ENCODE assay signal across 29 cellular contexts in genomic region chr5:61504143-61504542, GRCh38.
DNase-seq lines count a peak whose midpoint lies in the region; ATAC-seq, FAIRE-seq and TF ChIP-seq lines count a peak whose summit lies in the region.
"Had no signal": no experiment of that assay in that cellular context is flagged by ENCODE, and none has a peak within 500 bp of the region (broad histone marks: within the 10 kb centered on the region; RNA-seq: fewer than 3 reads in every experiment).

No MANE protein-coding gene starts in this region.

- peaks cover 12% of the 10 kb centered on the region for H3K36me3 Mint-ChIP-seq in endodermal cell (ENCODE audit: low read depth)

- no peaks in the 10 kb centered on the region for H4K20me1 ChIP-seq in HepG2 (ENCODE audit: insufficient read depth, low read length)

- H3K36me3 ChIP-seq in liver (ENCODE audit: control insufficient read depth in 4 of 4, insufficient read depth in 3 of 4, low read depth in 1 of 4, low read length in 3 of 4) (no peaks in the 10 kb centered on the region), HepG2 (replicated peaks in 1 of 2; ENCODE audit: control insufficient read depth in 1 of 2, insufficient read depth in 2 of 2, low read length in 2 of 2) (no peaks in the 10 kb centered on the region), endodermal cell (ENCODE audit: control insufficient read depth, insufficient read depth, low read length) (peaks cover 10% of the 10 kb centered on the region), small intestine (ENCODE audit: control insufficient read depth in 2 of 2, insufficient read depth in 2 of 2, low read length in 2 of 2) (peaks cover 0 to 2% of the 10 kb centered on the region in 2 donors)

- no peak for TF ChIP-seq EP300 in HepG2 (IDR thresholded peaks at IDR 0.05; ENCODE audit: low read depth in 2 of 2, low read length in 2 of 2)
- TF ChIP-seq EP300 in HepG2 (CRISPR knock-in tag; IDR thresholded peaks at IDR 0.05; ENCODE audit: borderline replicate concordance) = no peak

- no TSS peak for BruUV-seq in HepG2 (replicated peaks; lab: Mats Ljungman, UMichigan)

- ATAC-seq in HepG2 (no peak), HG03378 (IDR thresholded peaks at IDR 0.05; ENCODE audit: unreplicated experiment) (no peak), HG02759 (IDR thresholded peaks at IDR 0.05; ENCODE audit: unreplicated experiment) (no peak)
- ATAC-seq: GM23338, Right ventricle myocardium inferior had no signal

- no peaks in the 10 kb centered on the region for H3K27me3 Mint-ChIP-seq in endodermal cell (ENCODE audit: insufficient read depth)
- H3K27me3 Mint-ChIP-seq: CD4-positive, alpha-beta memory T cell had no signal

- no peak overlapping the region for H3K4me3 Mint-ChIP-seq in endodermal cell
- H3K4me3 Mint-ChIP-seq: CD4-positive, alpha-beta memory T cell; GM23338; H9; HFFc6; T-helper 1 cell treated with Interleukin-12 subunit alpha and Interleukin-12 subunit beta and Interleukin-4 antibody, amounts not matched to agents 30 μg/mL and 1 μg/mL, for 36 hours had no signal

- H2AFZ ChIP-seq in HepG2 (ENCODE audit: low read length) = no peak overlapping the region
- H2AFZ ChIP-seq: GM23338, PC-9 had no signal

- CTCF ChIA-PET in HepG2 (lab: Yijun Ruan, JAX; ENCODE audit: low intra/inter-chr PET ratio, low total read pairs) = no interaction called here

- H3K4me2 ChIP-seq in HepG2 (ENCODE audit: low read depth, low read length) = no peak overlapping the region
- H3K4me2 ChIP-seq: GM23338, PC-9 had no signal

- POLR2A ChIA-PET in HepG2 (lab: Yijun Ruan, JAX) = no interaction called here

- peaks cover 9% of the 10 kb centered on the region for H3K4me1 Mint-ChIP-seq in endodermal cell

- FAIRE-seq in HepG2 (lab: Jason Lieb, UNC) = no peak
- FAIRE-seq in small intestine (lab: Jason Lieb, UNC) = no peak
- FAIRE-seq: A204.1, GM18507 had no signal

- H3K79me2 ChIP-seq in HepG2 (ENCODE audit: insufficient read depth, low read length) = no peaks in the 10 kb centered on the region

- H3K9ac ChIP-seq in liver (ENCODE audit: low read depth in 1 of 2, low read length in 2 of 2) (no peak overlapping the region), HepG2 (ENCODE audit: insufficient read depth, low read depth, low read length) (no peak overlapping the region), endodermal cell (ENCODE audit: extremely low read depth, low read length, poor library complexity, severe bottlenecking) (no peak overlapping the region)

- no peak for TF ChIP-seq POLR2A in HepG2 (IDR thresholded peaks at IDR 0.05; ENCODE audit: insufficient read depth in 1 of 2, low read depth in 2 of 2, low read length in 2 of 2)

- no peak for DNase-seq in HepG2 (ENCODE audit: low spot score)
- DNase-seq in NCI-H748 treated with DMSO at 0.1 percent for 48 hours (lab: John Stamatoyannopoulos, UW) = peak; percentile 75
- no peak for DNase-seq in endodermal cell
- DNase-seq in small intestine = peak; percentile 24
- DNase-seq in activated CD4-positive, alpha-beta T cell treated with anti-CD3 and anti-CD28 coated beads, Interleukin-2, amount 50 U/mL, for 4 hours = no peak
- DNase-seq: AML-193; C1 segment of cervical spinal cord; CD4-positive, alpha-beta memory T cell; COR-L47; DMS53; H9; HFFc6; Karpas-422; NCI-H1092; NCI-H1436 treated with DMSO at 0.1 percent for 48 hours; NCI-H2029; NCI-H2227 treated with DMSO at 0.1 percent for 48 hours; NCI-H774; PC-9; SJCRH30 had no signal

- H3K9me3 Mint-ChIP-seq in endodermal cell = peaks cover 1% of the 10 kb centered on the region
- H3K9me3 Mint-ChIP-seq: GM23338; H9; HFFc6; T-helper 1 cell treated with Interleukin-12 subunit alpha and Interleukin-12 subunit beta and Interleukin-4 antibody, amounts not matched to agents 30 μg/mL and 1 μg/mL, for 36 hours had no signal

- TF ChIP-seq RAD21 in liver (IDR thresholded peaks at IDR 0.05) (peak in 1 of 2 donors; percentile 46), HepG2 (CRISPR knock-in tag; IDR thresholded peaks at IDR 0.05) (no peak)

- in situ Hi-C loops in HepG2 (cut with HindIII; ENCODE audit: extremely low pct_ligation_motif_present, low pct_unique_long_range_greater_than_20kb) = no loop called here

- H3K27ac Mint-ChIP-seq in endodermal cell = no peak overlapping the region
- H3K27ac Mint-ChIP-seq: GM23338; H9; HFFc6; T-helper 1 cell treated with Interleukin-12 subunit alpha and Interleukin-12 subunit beta and Interleukin-4 antibody, amounts not matched to agents 30 μg/mL and 1 μg/mL, for 36 hours had no signal

- no peaks in the 10 kb centered on the region for H3K9me3 ChIP-seq in liver (ENCODE audit: control insufficient read depth in 4 of 4, low read length in 3 of 4)
- no peaks in the 10 kb centered on the region for H3K9me3 ChIP-seq in HepG2 (ENCODE audit: low read length)
- H3K9me3 ChIP-seq in endodermal cell (ENCODE audit: control insufficient read depth, low read length) = no peaks in the 10 kb centered on the region
- no peaks in the 10 kb centered on the region for H3K9me3 ChIP-seq in small intestine (ENCODE audit: control insufficient read depth, low read depth)
- H3K9me3 ChIP-seq: SJCRH30 had no signal

- H3K4me3 ChIP-seq in liver (ENCODE audit: low read depth in 1 of 3, low read length in 3 of 3) = no peak overlapping the region
- H3K4me3 ChIP-seq in HepG2 (replicated peaks in 1 of 3; ENCODE audit: insufficient read depth in 1 of 3, low read depth in 2 of 3, low read length in 3 of 3) = no peak overlapping the region
- no peak overlapping the region for H3K4me3 ChIP-seq in endodermal cell (ENCODE audit: low read length)
- no peak overlapping the region for H3K4me3 ChIP-seq in small intestine (ENCODE audit: low read depth in 1 of 2, low read length in 2 of 2)
- H3K4me3 ChIP-seq: GM23338, PC-9, SJCRH30 had no signal

- no peak overlapping the region for H3K27ac ChIP-seq in liver (ENCODE audit: low read depth in 1 of 2, low read length in 2 of 2)
- H3K27ac ChIP-seq in HepG2 (ENCODE audit: extremely low read length, insufficient read depth, low read length) = no peak overlapping the region
- H3K27ac ChIP-seq in endodermal cell (ENCODE audit: low read depth, low read length) = peak overlapping the region; percentile 27
- no peak overlapping the region for H3K27ac ChIP-seq in small intestine (ENCODE audit: low read depth in 1 of 2, low read length in 1 of 2)
- H3K27ac ChIP-seq: HL-60, PC-9, SJCRH30 had no signal

- no peak for TF ChIP-seq CTCF in liver (IDR thresholded peaks at IDR 0.05; ENCODE audit: low read depth, low read length, missing input control)
- TF ChIP-seq CTCF in HepG2 (CRISPR knock-in tag; IDR thresholded peaks at IDR 0.05) = no peak
- TF ChIP-seq CTCF in endodermal cell (conservative IDR thresholded peaks at IDR 0.05) = no peak

- intact Hi-C loops in HepG2 (cut with micrococcal nuclease; ENCODE audit: unreplicated experiment) = no loop called here

- H3K27me3 ChIP-seq in liver (ENCODE audit: control insufficient read depth in 4 of 4, insufficient read depth in 4 of 4, low read length in 3 of 4) (no peaks in the 10 kb centered on the region), HepG2 (ENCODE audit: control insufficient read depth in 1 of 2, insufficient read depth in 2 of 2, low read length in 2 of 2) (no peaks in the 10 kb centered on the region), endodermal cell (ENCODE audit: control insufficient read depth, insufficient read depth, low read length, poor library complexity, severe bottlenecking) (no peaks in the 10 kb centered on the region), small intestine (ENCODE audit: control insufficient read depth in 2 of 2, insufficient read depth in 2 of 2, low read length in 2 of 2) (no peaks in the 10 kb centered on the region)
- H3K27me3 ChIP-seq: SJCRH30 had no signal

- H3K4me1 ChIP-seq in liver (ENCODE audit: control insufficient read depth in 4 of 4, insufficient read depth in 4 of 4, low read length in 3 of 4) = peaks cover 0 to 5% (median 1%) of the 10 kb centered on the region in 4 donors
- H3K4me1 ChIP-seq in HepG2 (ENCODE audit: insufficient read depth, low read length) = no peaks in the 10 kb centered on the region
- H3K4me1 ChIP-seq in endodermal cell (ENCODE audit: control insufficient read depth, insufficient read depth, low read length) = no peaks in the 10 kb centered on the region
- no peaks in the 10 kb centered on the region for H3K4me1 ChIP-seq in small intestine (ENCODE audit: control insufficient read depth in 2 of 2, insufficient read depth in 1 of 2, low read depth in 1 of 2, low read length in 1 of 2)
- H3K4me1 ChIP-seq: SJCRH30 had no signal

TF ChIP-seq in liver, 16 proteins besides CTCF, POLR2A, EP300 and RAD21:
- peak; percentile 45 for TF ChIP-seq YY1 (IDR thresholded peaks at IDR 0.05)
- peak; percentile 61 to 77 for TF ChIP-seq HNF4A (conservative IDR thresholded peaks at IDR 0.05)
- TF ChIP-seq SP1 (IDR thresholded peaks at IDR 0.05) = peak; percentile 52
- TF ChIP-seq RXRA (IDR thresholded peaks at IDR 0.05) = peak; percentile 16 to 20
- TF ChIP-seq GABPA (IDR thresholded peaks at IDR 0.05 in 1 of 2, conservative IDR thresholded peaks at IDR 0.05 in 1 of 2) = no peak
- no peak for TF ChIP-seq TAF1 (conservative IDR thresholded peaks at IDR 0.05)
TF ChIP-seq in liver: peak in this region for 4.

TF ChIP-seq in HepG2, 621 proteins besides CTCF, POLR2A, EP300 and RAD21 (continues in another document):
- TF ChIP-seq MAFK (conservative IDR thresholded peaks at IDR 0.05 in 1 of 2, IDR thresholded peaks at IDR 0.05 in 1 of 2; ENCODE audit: low read length in 2 of 2) (no peak), CEBPZ (IDR thresholded peaks at IDR 0.05; ENCODE audit: low read length) (no peak), KLF16 (CRISPR knock-in tag; IDR thresholded peaks at IDR 0.05) (no peak)

Comparison
In these comparisons a context has a peak if more than half of its experiments do, and no peak if none do; other contexts are left out.
1. DNase-seq: peak in NCI-H748 treated with DMSO at 0.1 percent for 48 hours (single experiment) and small intestine (single experiment); none in HepG2 (single experiment), endodermal cell (single experiment) and activated CD4-positive, alpha-beta T cell treated with anti-CD3 and anti-CD28 coated beads, Interleukin-2, amount 50 U/mL, for 4 hours (0 of 2).